In the genomic region with DNA sequence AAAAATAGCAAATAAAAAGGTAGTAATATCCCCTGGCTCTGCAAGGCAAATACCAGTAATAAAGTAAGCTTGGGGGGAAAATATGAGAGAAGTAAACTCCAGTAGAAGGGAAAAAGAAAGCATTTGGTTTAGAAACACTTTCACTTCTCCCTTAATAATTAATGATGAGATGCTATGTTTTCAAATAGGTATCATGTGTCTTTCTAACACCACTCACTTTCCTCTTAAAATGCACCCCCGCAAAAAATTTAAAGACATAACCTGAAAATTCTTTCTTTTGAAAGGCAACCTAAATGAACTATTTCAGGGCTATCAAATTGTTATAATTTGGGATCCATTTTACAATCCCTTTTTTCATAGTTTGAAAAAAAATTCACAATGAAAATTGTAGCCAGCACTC, we compare ENCODE assay signal across 27 cellular contexts.
"Had no signal": no experiment of that assay in that cellular context is flagged by ENCODE, and none has a peak within 500 bp of the region (broad histone marks: within the 10 kb centered on the region; RNA-seq: fewer than 3 reads in every experiment).

No MANE protein-coding gene starts in this region.

- H3K9me3 Mint-ChIP-seq: activated B cell treated with CpG ODN at 0.5 μM for 24 hours; activated CD4-positive, alpha-beta T cell treated with anti-CD3 and anti-CD28 coated beads, Interleukin-2, amount 10 ng/mL, durations not matched to agents 24 days and 14 days; activated naive CD4-positive, alpha-beta T cell treated with anti-CD3 and anti-CD28 coated beads, Interleukin-2, amount 50 U/mL, for 24 hours; activated T-cell treated with anti-CD3 and anti-CD28 coated beads, Interleukin-2, amount 50 U/mL, for 24 hours; activated T-helper 1 cell treated with anti-CD3 and anti-CD28 coated beads, Interleukin-12 subunit alpha, Interleukin-12 subunit beta, Interleukin-2, Interleukin-4 antibody, amounts not matched to agents 30 ng/mL and 10 ng/mL and 1 ng/mL, durations not matched to agents 14 hours and 24 hours and 36 hours had no signal

- H3K4me3 ChIP-seq: breast epithelium, Peyer's patch, SJSA1 had no signal

- ATAC-seq: activated CD8-positive, alpha-beta memory T cell treated with anti-CD3 and anti-CD28 coated beads, Interleukin-2, amount 10 ng/mL, durations not matched to agents 7 days and 5 days; T-helper 17 cell had no signal

- H3K27ac Mint-ChIP-seq: activated B cell treated with CpG ODN at 0.5 μM for 24 hours; activated CD4-positive, alpha-beta T cell treated with anti-CD3 and anti-CD28 coated beads, Interleukin-2, amount 10 ng/mL, durations not matched to agents 24 days and 14 days; activated CD8-positive, alpha-beta memory T cell treated with anti-CD3 and anti-CD28 coated beads, Interleukin-2, amount 10 ng/mL, durations not matched to agents 7 days and 5 days; activated naive CD4-positive, alpha-beta T cell treated with anti-CD3 and anti-CD28 coated beads, Interleukin-2, amount 50 U/mL, for 24 hours; activated T-cell treated with anti-CD3 and anti-CD28 coated beads, Interleukin-2, amount 50 U/mL, for 24 hours; activated T-helper 1 cell treated with anti-CD3 and anti-CD28 coated beads, Interleukin-12 subunit alpha, Interleukin-12 subunit beta, Interleukin-2, Interleukin-4 antibody, amounts not matched to agents 30 ng/mL and 10 ng/mL and 1 ng/mL, durations not matched to agents 14 hours and 24 hours and 36 hours; T-helper 17 cell had no signal

- H3K4me3 Mint-ChIP-seq: activated B cell treated with CpG ODN at 0.5 μM for 24 hours; activated CD4-positive, alpha-beta T cell treated with anti-CD3 and anti-CD28 coated beads, Interleukin-2, amount 10 ng/mL, durations not matched to agents 24 days and 14 days; activated CD8-positive, alpha-beta memory T cell treated with anti-CD3 and anti-CD28 coated beads, Interleukin-2, amount 10 ng/mL, durations not matched to agents 7 days and 5 days; activated naive CD4-positive, alpha-beta T cell treated with anti-CD3 and anti-CD28 coated beads, Interleukin-2, amount 50 U/mL, for 24 hours; activated T-cell treated with anti-CD3 and anti-CD28 coated beads, Interleukin-2, amount 50 U/mL, for 24 hours; activated T-helper 1 cell treated with anti-CD3 and anti-CD28 coated beads, Interleukin-12 subunit alpha, Interleukin-12 subunit beta, Interleukin-2, Interleukin-4 antibody, amounts not matched to agents 30 ng/mL and 10 ng/mL and 1 ng/mL, durations not matched to agents 14 hours and 24 hours and 36 hours; T-helper 17 cell had no signal

- H3K4me1 ChIP-seq: breast epithelium, Peyer's patch, SJSA1 had no signal

- H3K36me3 ChIP-seq: breast epithelium, Peyer's patch, SJSA1 had no signal

- H3K9me3 ChIP-seq: breast epithelium, Peyer's patch, SJSA1 had no signal

- H3K27me3 ChIP-seq: Peyer's patch had no signal

- DNase-seq: activated B cell treated with CpG ODN at 0.5 μM for 24 hours; activated CD4-positive, alpha-beta T cell treated with anti-CD3 and anti-CD28 coated beads for 1 hour; activated CD4-positive, alpha-beta T cell treated with anti-CD3 and anti-CD28 coated beads, Interleukin-2, amount 10 ng/mL, durations not matched to agents 24 days and 14 days; activated CD4-positive, alpha-beta T cell treated with anti-CD3 and anti-CD28 coated beads, Interleukin-2, amount 50 U/mL, for 48 hours; activated CD8-positive, alpha-beta memory T cell treated with anti-CD3 and anti-CD28 coated beads, Interleukin-2, amount 10 ng/mL, durations not matched to agents 7 days and 5 days; activated effector memory CD4-positive, alpha-beta T cell treated with Interleukin-2 at 50 U/mL for 16 hours; activated naive CD4-positive, alpha-beta T cell; activated T-cell treated with anti-CD3 and anti-CD28 coated beads, Interleukin-2, amount 50 U/mL, for 24 hours; aorta; caudate nucleus; Kasumi-1; KBM-7; NCI-H1048; NCI-H187 treated with DMSO at 0.1 percent for 48 hours; NCI-H2081 treated with DMSO at 0.1 percent for 48 hours; NCI-H2171; NCI-H345; NCI-H524; NCI-H748 treated with DMSO at 0.1 percent for 48 hours; Peyer's patch; SHP77; T-helper 17 cell; T-helper 9 cell had no signal

- H3K4me1 Mint-ChIP-seq: activated B cell treated with CpG ODN at 0.5 μM for 24 hours; activated CD4-positive, alpha-beta T cell treated with anti-CD3 and anti-CD28 coated beads, Interleukin-2, amount 10 ng/mL, durations not matched to agents 24 days and 14 days; activated CD8-positive, alpha-beta memory T cell treated with anti-CD3 and anti-CD28 coated beads, Interleukin-2, amount 10 ng/mL, durations not matched to agents 7 days and 5 days; activated naive CD4-positive, alpha-beta T cell treated with anti-CD3 and anti-CD28 coated beads, Interleukin-2, amount 50 U/mL, for 24 hours; T-helper 17 cell had no signal

- H3K36me3 Mint-ChIP-seq: activated CD8-positive, alpha-beta memory T cell treated with anti-CD3 and anti-CD28 coated beads, Interleukin-2, amount 10 ng/mL, durations not matched to agents 7 days and 5 days; activated naive CD4-positive, alpha-beta T cell treated with anti-CD3 and anti-CD28 coated beads, Interleukin-2, amount 50 U/mL, for 24 hours had no signal
